ENCODE assay signal across 24 cellular contexts in genomic region chr9:128800061-128800460, GRCh38.
"Had no signal": no experiment of that assay in that cellular context is flagged by ENCODE, and none has a peak within 500 bp of the region (broad histone marks: within the 10 kb centered on the region; RNA-seq: fewer than 3 reads in every experiment).

No MANE protein-coding gene starts in this region.

- H3K4me1 Mint-ChIP-seq: mesothelial cell of epicardium had no signal

- ATAC-seq: effector memory CD8-positive, alpha-beta T cell; esophagus mucosa; gastrocnemius medialis; heart right ventricle; left cardiac atrium; left lung; left ventricle myocardium superior; lower lobe of right lung; mucosa of descending colon had no signal

- H3K9me3 Mint-ChIP-seq: dendritic cell treated with granulocyte-macrophage colony-stimulating factor and Interleukin-4, amounts not matched to agents 40 ng/mL and 50 ng/mL, for 4 days; effector memory CD8-positive, alpha-beta T cell; mesothelial cell of epicardium; naive B cell had no signal

- H3K27ac Mint-ChIP-seq: dendritic cell treated with granulocyte-macrophage colony-stimulating factor and Interleukin-4, amounts not matched to agents 40 ng/mL and 50 ng/mL, for 4 days; effector memory CD8-positive, alpha-beta T cell; mesothelial cell of epicardium had no signal

- H3K4me3 Mint-ChIP-seq: dendritic cell treated with granulocyte-macrophage colony-stimulating factor and Interleukin-4, amounts not matched to agents 40 ng/mL and 50 ng/mL, for 4 days; effector memory CD8-positive, alpha-beta T cell; mesothelial cell of epicardium; naive B cell had no signal

- DNase-seq: colonic mucosa; cortex of kidney; effector CD8-positive, alpha-beta T cell; effector memory CD8-positive, alpha-beta T cell; erythroblast; esophagus squamous epithelium; foreskin fibroblast; foreskin melanocyte; gastrocnemius medialis; glutamatergic neuron; head of caudate nucleus; heart right ventricle; hippocampal formation; left cardiac atrium; left ventricle myocardium superior; lower lobe of right lung; mesenchymal stem cell; mucosa of descending colon; naive B cell had no signal

- H3K27ac ChIP-seq: colonic mucosa, epithelial cell of prostate, esophagus squamous epithelium, gastrocnemius medialis, heart right ventricle, left lung, lower lobe of right lung had no signal

- H3K27me3 Mint-ChIP-seq: dendritic cell treated with granulocyte-macrophage colony-stimulating factor and Interleukin-4, amounts not matched to agents 40 ng/mL and 50 ng/mL, for 4 days; effector memory CD8-positive, alpha-beta T cell; naive B cell had no signal
